In the genomic region with DNA sequence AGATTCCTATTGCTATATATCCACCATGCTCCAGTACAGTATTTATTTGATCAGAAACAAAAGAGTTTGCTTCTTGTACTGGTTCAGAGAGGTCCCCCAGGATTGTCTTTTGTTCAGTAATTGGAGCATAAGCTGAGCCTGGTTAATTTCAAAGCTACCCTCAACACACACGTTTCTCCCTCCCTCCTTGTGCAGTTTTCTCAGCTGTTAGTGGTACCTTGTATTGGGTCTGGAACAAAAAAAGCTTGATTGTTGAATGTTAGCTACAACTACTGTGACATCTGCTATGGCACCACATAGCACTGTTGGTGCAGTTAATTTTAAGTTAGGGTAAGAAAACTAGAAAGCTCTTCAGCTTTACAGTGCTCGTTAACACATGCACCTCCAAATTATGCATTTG, we compare ENCODE assay signal across 22 cellular contexts.
"Had no signal": no experiment of that assay in that cellular context is flagged by ENCODE, and none has a peak within 500 bp of the region (broad histone marks: within the 10 kb centered on the region; RNA-seq: fewer than 3 reads in every experiment).

No MANE protein-coding gene starts in this region.

- H3K4me3 Mint-ChIP-seq: activated naive CD8-positive, alpha-beta T cell; activated T-cell treated with anti-CD3 and anti-CD28 coated beads, Interleukin-2, amount 50 U/mL, for 72 hours; natural killer cell treated with Interleukin-12 subunit alpha and Interleukin-12 subunit beta and Interleukin-15 and Interleukin-18, amount 100 ng/mL, for 72 hours had no signal

- H3K9me3 ChIP-seq: body of pancreas, esophagus squamous epithelium, tibial nerve, uterus had no signal

- H3K9me3 Mint-ChIP-seq: activated CD4-positive, alpha-beta T cell treated with anti-CD3 and anti-CD28 coated beads, Interleukin-2, amount 10 ng/mL, durations not matched to agents 7 days and 5 days; activated T-cell treated with anti-CD3 and anti-CD28 coated beads, Interleukin-2, amount 50 U/mL, for 72 hours; natural killer cell treated with Interleukin-12 subunit alpha and Interleukin-12 subunit beta and Interleukin-15 and Interleukin-18, amount 100 ng/mL, for 72 hours had no signal

- H3K27me3 ChIP-seq: body of pancreas, esophagus squamous epithelium, tibial nerve, uterus had no signal

- H3K4me1 ChIP-seq: uterus had no signal

- H3K4me3 ChIP-seq: body of pancreas, esophagus squamous epithelium, tibial nerve, uterus had no signal

- H3K27me3 Mint-ChIP-seq: activated CD4-positive, alpha-beta T cell treated with anti-CD3 and anti-CD28 coated beads, Interleukin-2, amount 10 ng/mL, durations not matched to agents 7 days and 5 days; activated naive CD8-positive, alpha-beta T cell; natural killer cell treated with Interleukin-12 subunit alpha and Interleukin-12 subunit beta and Interleukin-15 and Interleukin-18, amount 100 ng/mL, for 72 hours; progenitor cell of endocrine pancreas had no signal

- H3K27ac Mint-ChIP-seq: activated CD4-positive, alpha-beta T cell treated with anti-CD3 and anti-CD28 coated beads, Interleukin-2, amount 10 ng/mL, durations not matched to agents 7 days and 5 days; activated naive CD8-positive, alpha-beta T cell; activated T-cell treated with anti-CD3 and anti-CD28 coated beads, Interleukin-2, amount 50 U/mL, for 72 hours; natural killer cell treated with Interleukin-12 subunit alpha and Interleukin-12 subunit beta and Interleukin-15 and Interleukin-18, amount 100 ng/mL, for 72 hours; progenitor cell of endocrine pancreas had no signal

- H3K36me3 Mint-ChIP-seq: activated naive CD8-positive, alpha-beta T cell; natural killer cell treated with Interleukin-12 subunit alpha and Interleukin-12 subunit beta and Interleukin-15 and Interleukin-18, amount 100 ng/mL, for 72 hours had no signal

- H3K27ac ChIP-seq: body of pancreas, esophagus squamous epithelium, tibial nerve, uterus had no signal

- ATAC-seq: activated T-cell treated with anti-CD3 and anti-CD28 coated beads, Interleukin-2, amount 50 U/mL, for 72 hours; body of pancreas; natural killer cell treated with Interleukin-12 subunit alpha and Interleukin-12 subunit beta and Interleukin-15 and Interleukin-18, amount 100 ng/mL, for 72 hours; right cardiac atrium had no signal

- DNase-seq: activated CD4-positive, CD25-positive, alpha-beta regulatory T cell; activated CD8-positive, alpha-beta memory T cell treated with anti-CD3 and anti-CD28 coated beads, Interleukin-2, amount 50 U/mL, for 48 hours; activated gamma-delta T cell treated with Interleukin-2 at 50 U/mL for 16 hours; activated T-cell treated with anti-CD3 and anti-CD28 coated beads, Interleukin-2, amount 50 U/mL, for 72 hours; amniotic stem cell; body of pancreas; cerebellar nuclear complex; effector CD8-positive, alpha-beta T cell; esophagus squamous epithelium; kidney glomerular epithelial cell; mesenchymal stem cell; right cardiac atrium; small intestine; stimulated activated CD4-positive, alpha-beta T cell treated with anti-CD3 and anti-CD28 coated beads, Interleukin-4, amount 100 ng/mL, for 24 hours; stimulated activated naive CD4-positive, alpha-beta T cell treated with Interleukin-2 at 50 U/mL for 16 hours; substantia nigra; uterus had no signal

- H3K36me3 ChIP-seq: esophagus squamous epithelium, tibial nerve, uterus had no signal
